23 cellular contexts compared by ENCODE assay signal in the genomic region with DNA sequence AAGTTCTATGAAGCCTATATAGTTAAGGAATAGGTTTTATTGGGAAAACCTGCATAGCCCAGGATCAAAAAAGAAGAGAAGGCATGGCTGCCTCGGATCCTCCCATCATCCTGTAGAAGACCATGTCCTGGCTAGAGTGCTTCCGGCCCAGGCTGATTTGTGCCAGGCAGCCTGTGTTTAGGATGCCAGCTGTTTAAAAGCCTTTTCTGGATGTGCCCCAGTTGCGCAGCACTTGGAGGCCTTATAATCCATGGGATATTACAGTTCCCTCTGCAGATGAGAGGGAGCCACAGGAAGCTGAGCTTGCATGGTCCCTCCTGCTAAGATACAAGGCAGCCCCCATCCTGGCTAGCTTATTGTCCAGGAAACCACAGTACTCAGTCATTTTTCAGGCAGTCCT.
DNase-seq lines count a peak whose midpoint lies in the region; ATAC-seq, FAIRE-seq and TF ChIP-seq lines count a peak whose summit lies in the region.
"Had no signal": no experiment of that assay in that cellular context is flagged by ENCODE, and none has a peak within 500 bp of the region (broad histone marks: within the 10 kb centered on the region; RNA-seq: fewer than 3 reads in every experiment).

No MANE protein-coding gene starts in this region.

- no peaks in the 10 kb centered on the region for H3K27me3 ChIP-seq in endothelial cell of umbilical vein (ENCODE audit: control insufficient read depth in 2 of 2, insufficient read depth in 2 of 2, low read length in 2 of 2)
- H3K27me3 ChIP-seq: BLaER1 had no signal

- H3K79me2 ChIP-seq in endothelial cell of umbilical vein (ENCODE audit: control insufficient read depth, insufficient read depth, low read length) = no peaks in the 10 kb centered on the region

- no peaks in the 10 kb centered on the region for H3K27me3 Mint-ChIP-seq in WTC11 (ENCODE audit: low read depth)
- H3K27me3 Mint-ChIP-seq in activated CD4-positive, alpha-beta T cell treated with anti-CD3 and anti-CD28 coated beads, Interleukin-2, amount 10 ng/mL, durations not matched to agents 24 days and 14 days = no peaks in the 10 kb centered on the region
- H3K27me3 Mint-ChIP-seq: B cell; CD4-positive, CD25-positive, alpha-beta regulatory T cell had no signal

- dilution Hi-C loops in endothelial cell of umbilical vein (cut with MboI; ENCODE audit: extremely low pct_ligation_motif_present, low sequenced_read_pairs) = no loop called here

- H3K9me3 Mint-ChIP-seq in WTC11 = no peaks in the 10 kb centered on the region
- H3K9me3 Mint-ChIP-seq in activated CD4-positive, alpha-beta T cell treated with anti-CD3 and anti-CD28 coated beads, Interleukin-2, amount 10 ng/mL, durations not matched to agents 24 days and 14 days = no peaks in the 10 kb centered on the region
- H3K9me3 Mint-ChIP-seq: CD8-positive, alpha-beta T cell; H9 had no signal

- FAIRE-seq in endothelial cell of umbilical vein (lab: Jason Lieb, UNC) = no peak
- FAIRE-seq: A204.1, G401.6, GM12892 had no signal

- no peak overlapping the region for H3K4me2 ChIP-seq in endothelial cell of umbilical vein (ENCODE audit: insufficient read depth, low read length)
- H3K4me2 ChIP-seq: BLaER1 had no signal

- CTCF ChIA-PET in WTC11 (lab: Charles Lee) = no interaction called here
- CTCF ChIA-PET in endothelial cell of umbilical vein (lab: Charles Lee) = no interaction called here

- no peaks in the 10 kb centered on the region for H3K9me1 ChIP-seq in endothelial cell of umbilical vein (replicated peaks; ENCODE audit: control insufficient read depth, extremely low read depth, insufficient read depth, low read length)

- H3K4me3 ChIP-seq in endothelial cell of umbilical vein (replicated peaks in 1 of 3; ENCODE audit: insufficient read depth in 1 of 3, low read depth in 1 of 3, low read length in 3 of 3) = no peak overlapping the region
- H3K4me3 ChIP-seq: BLaER1, GM23248 had no signal

- H4K20me1 ChIP-seq in endothelial cell of umbilical vein (replicated peaks; ENCODE audit: control insufficient read depth, extremely low read depth, insufficient read depth, low read length) = no peaks in the 10 kb centered on the region
- H4K20me1 ChIP-seq: BLaER1 had no signal

- TF ChIP-seq POLR2A in endothelial cell of umbilical vein (IDR thresholded peaks at IDR 0.05; ENCODE audit: low read depth, low read length) = no peak

- H3K4me1 ChIP-seq in endothelial cell of umbilical vein (ENCODE audit: control insufficient read depth, extremely low read depth, insufficient read depth, low read length) = no peaks in the 10 kb centered on the region
- H3K4me1 ChIP-seq: BLaER1, Caco-2 had no signal

- H2AFZ ChIP-seq in endothelial cell of umbilical vein (ENCODE audit: low read depth, low read length) = no peak overlapping the region
- H2AFZ ChIP-seq: GM23248 had no signal

- ATAC-seq in WTC11 (no peak; the same call in 1 of the 2 replicates), GM21515 (IDR thresholded peaks at IDR 0.05; ENCODE audit: unreplicated experiment) (no peak)
- ATAC-seq: CD8-positive, alpha-beta T cell; HCT116 had no signal

- H3K27ac ChIP-seq in endothelial cell of umbilical vein (ENCODE audit: insufficient read depth, low read depth, low read length) = no peak overlapping the region
- H3K27ac ChIP-seq: 22Rv1, BLaER1, C4-2B, GM23248 had no signal

- H3K4me1 Mint-ChIP-seq in WTC11 = peaks cover 15% of the 10 kb centered on the region
- no peaks in the 10 kb centered on the region for H3K4me1 Mint-ChIP-seq in activated CD4-positive, alpha-beta T cell treated with anti-CD3 and anti-CD28 coated beads, Interleukin-2, amount 10 ng/mL, durations not matched to agents 24 days and 14 days
- H3K4me1 Mint-ChIP-seq: B cell; CD4-positive, CD25-positive, alpha-beta regulatory T cell had no signal

- no TSS peak for BruUV-seq in endothelial cell of umbilical vein (replicated peaks; lab: Mats Ljungman, UMichigan)

- no peaks in the 10 kb centered on the region for H3K36me3 Mint-ChIP-seq in WTC11
- H3K36me3 Mint-ChIP-seq in activated CD4-positive, alpha-beta T cell treated with anti-CD3 and anti-CD28 coated beads, Interleukin-2, amount 10 ng/mL, durations not matched to agents 24 days and 14 days (ENCODE audit: low read depth) = no peaks in the 10 kb centered on the region
- H3K36me3 Mint-ChIP-seq: CD4-positive, CD25-positive, alpha-beta regulatory T cell; CD8-positive, alpha-beta T cell had no signal

- H3K9ac ChIP-seq in endothelial cell of umbilical vein (replicated peaks; ENCODE audit: extremely low read depth, insufficient read depth, low read length) = no peak overlapping the region
- H3K9ac ChIP-seq: BLaER1, GM23248 had no signal

- no peak overlapping the region for H3K4me3 Mint-ChIP-seq in WTC11
- H3K4me3 Mint-ChIP-seq in activated CD4-positive, alpha-beta T cell treated with anti-CD3 and anti-CD28 coated beads, Interleukin-2, amount 10 ng/mL, durations not matched to agents 24 days and 14 days = no peak overlapping the region
- H3K4me3 Mint-ChIP-seq: B cell; CD4-positive, CD25-positive, alpha-beta regulatory T cell; CD8-positive, alpha-beta T cell; H9 had no signal

- DNase-seq in LHCN-M2 (ENCODE audit: low read depth) (peak; percentile 12), WTC11 (ENCODE audit: low spot score) (no peak), endothelial cell of umbilical vein (ENCODE audit: low read depth, low spot score) (peak; percentile 13), myocyte (ENCODE audit: low read depth) (peak; percentile 18), NCI-H1105 treated with DMSO at 0.1 percent for 48 hours (lab: John Stamatoyannopoulos, UW) (no peak)
- DNase-seq in activated CD4-positive, alpha-beta T cell treated with anti-CD3 and anti-CD28 coated beads, Interleukin-2, amount 50 U/mL, for 4 hours = no peak
- DNase-seq in activated CD4-positive, alpha-beta T cell treated with anti-CD3 and anti-CD28 coated beads, Interleukin-2, amount 10 ng/mL, durations not matched to agents 24 days and 14 days = no peak
- DNase-seq: Caco-2; CD4-positive, CD25-positive, alpha-beta regulatory T cell; CD8-positive, alpha-beta T cell; DMS153; DND-41; GM23248; H9 had no signal

- peak overlapping the region; percentile 79; the same call in 1 of the 2 replicates for H3K27ac Mint-ChIP-seq in WTC11
- H3K27ac Mint-ChIP-seq in activated CD4-positive, alpha-beta T cell treated with anti-CD3 and anti-CD28 coated beads, Interleukin-2, amount 10 ng/mL, durations not matched to agents 24 days and 14 days = no peak overlapping the region
- H3K27ac Mint-ChIP-seq: B cell; CD4-positive, CD25-positive, alpha-beta regulatory T cell; CD8-positive, alpha-beta T cell had no signal

- TF ChIP-seq CTCF in WTC11 (IDR thresholded peaks at IDR 0.05) = no peak
- TF ChIP-seq CTCF in endothelial cell of umbilical vein (IDR thresholded peaks at IDR 0.05; ENCODE audit: extremely low read depth in 1 of 2, insufficient read depth in 1 of 2, low read depth in 1 of 2, low read length in 2 of 2) = no peak

- H3K36me3 ChIP-seq in endothelial cell of umbilical vein (ENCODE audit: control insufficient read depth in 2 of 2, extremely low read depth in 1 of 2, insufficient read depth in 2 of 2, low read length in 2 of 2) = no peaks in the 10 kb centered on the region
- H3K36me3 ChIP-seq: BLaER1 had no signal

- no peaks in the 10 kb centered on the region for H3K9me3 ChIP-seq in endothelial cell of umbilical vein (replicated peaks; ENCODE audit: control insufficient read depth, insufficient read depth, low read length)
- H3K9me3 ChIP-seq: BLaER1, Caco-2 had no signal

- POLR2A ChIA-PET in WTC11 (lab: Charles Lee) = no interaction called here
- POLR2A ChIA-PET in endothelial cell of umbilical vein (lab: Charles Lee) = no interaction called here

- intact Hi-C loops in endothelial cell of umbilical vein (cut with micrococcal nuclease) = no loop called here
- intact Hi-C loops in activated CD4-positive, alpha-beta T cell treated with anti-CD3 and anti-CD28 coated beads, Interleukin-2, amount 10 ng/mL, durations not matched to agents 24 days and 14 days (cut with micrococcal nuclease) = no loop called here

TF ChIP-seq in WTC11, 78 proteins besides CTCF, POLR2A, EP300 and RAD21 (continues in another document):
- TF ChIP-seq GRHL2 (CRISPR knock-in tag; IDR thresholded peaks at IDR 0.05; ENCODE audit: insufficient replicate concordance, severe bottlenecking) = no peak

TF ChIP-seq in endothelial cell of umbilical vein, 7 proteins besides CTCF, POLR2A, EP300 and RAD21:
- no peak for TF ChIP-seq EZH2 (IDR thresholded peaks at IDR 0.05; ENCODE audit: borderline replicate concordance, low read depth, low read length, severe bottlenecking)
- TF ChIP-seq POLR2AphosphoS5 (IDR thresholded peaks at IDR 0.05; ENCODE audit: insufficient read depth, low read depth, low read length) = no peak
- TF ChIP-seq JUN (IDR thresholded peaks at IDR 0.05; ENCODE audit: borderline replicate concordance, insufficient read depth, insufficient read length, low read depth) = no peak
- TF ChIP-seq GATA2 (IDR thresholded peaks at IDR 0.05; ENCODE audit: insufficient read depth, insufficient read length, low read depth, low read length) = no peak
- TF ChIP-seq MYC (IDR thresholded peaks at IDR 0.05; ENCODE audit: low read depth, low read length) = no peak
- TF ChIP-seq, protein P1, sequence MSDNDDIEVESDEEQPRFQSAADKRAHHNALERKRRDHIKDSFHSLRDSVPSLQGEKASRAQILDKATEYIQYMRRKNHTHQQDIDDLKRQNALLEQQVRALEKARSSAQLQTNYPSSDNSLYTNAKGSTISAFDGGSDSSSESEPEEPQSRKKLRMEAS (IDR thresholded peaks at IDR 0.05; ENCODE audit: insufficient read depth, insufficient read length) = no peak
- no peak for TF ChIP-seq FOS (IDR thresholded peaks at IDR 0.05; ENCODE audit: borderline replicate concordance, insufficient read depth, low read length)

Comparison
In these comparisons a context has a peak if more than half of its experiments do, and no peak if none do; other contexts are left out.
1. DNase-seq: peak in LHCN-M2 (single experiment), endothelial cell of umbilical vein (single experiment) and myocyte (single experiment); none in WTC11 (single experiment), activated CD4-positive, alpha-beta T cell treated with anti-CD3 and anti-CD28 coated beads, Interleukin-2, amount 50 U/mL, for 4 hours (0 of 2), activated CD4-positive, alpha-beta T cell treated with anti-CD3 and anti-CD28 coated beads, Interleukin-2, amount 10 ng/mL, durations not matched to agents 24 days and 14 days (single experiment) and NCI-H1105 treated with DMSO at 0.1 percent for 48 hours (single experiment).